8 cellular contexts compared by ENCODE assay signal in genomic region chr2:241358470-241358869, GRCh38. TPM values are rescaled to one million over a fixed set of nuclear protein-coding genes. Genes with fewer than 3 reads are reported as not detected.
DNase-seq lines count a peak whose midpoint lies in the region; ATAC-seq, FAIRE-seq and TF ChIP-seq lines count a peak whose summit lies in the region.

No MANE protein-coding gene starts in this region.

- peaks cover 2 to 4% of the 10 kb centered on the region in 2 donors for H3K36me3 ChIP-seq in mucosa of rectum (ENCODE audit: control insufficient read depth in 2 of 2, insufficient read depth in 2 of 2, low read length in 2 of 2)

- peak overlapping the region; percentile 49 to 89 for H3K9ac ChIP-seq in mucosa of rectum (ENCODE audit: low read depth in 1 of 2, low read length in 2 of 2)

- no peaks in the 10 kb centered on the region for H3K9me3 ChIP-seq in mucosa of rectum (ENCODE audit: control insufficient read depth in 2 of 2, low read length in 2 of 2)

- H3K4me3 ChIP-seq in mucosa of rectum (ENCODE audit: low read length in 2 of 2) = peak overlapping the region; percentile 54 to 84

- TF ChIP-seq POLR2A in GM12892 (IDR thresholded peaks at IDR 0.05; ENCODE audit: low read depth, low read length) = no peak

- DNase-seq in GM12892 (ENCODE audit: insufficient read length) = peak; percentile 32
- DNase-seq in RPMI8226 = peak; percentile 52
- DNase-seq in DMS53 treated with DMSO at 0.1 percent for 48 hours (lab: John Stamatoyannopoulos, UW; ENCODE audit: unreplicated experiment) = no peak
- DNase-seq in NCI-H1105 (lab: John Stamatoyannopoulos, UW) = no peak
- DNase-seq in mucosa of gallbladder (ENCODE audit: low spot score) = no peak
- no peak for DNase-seq in ACHN

- peak; percentile 96 for FAIRE-seq in GM12892 (lab: Jason Lieb, UNC)

- ATAC-seq in GM21825 (IDR thresholded peaks at IDR 0.05; ENCODE audit: unreplicated experiment) = peak; percentile 28

- no peaks in the 10 kb centered on the region for H3K27me3 ChIP-seq in mucosa of rectum (ENCODE audit: control insufficient read depth in 2 of 2, insufficient read depth in 2 of 2, low read length in 2 of 2)

- H3K4me1 ChIP-seq in mucosa of rectum (ENCODE audit: control insufficient read depth in 2 of 2, insufficient read depth in 2 of 2, low read length in 2 of 2) = peaks cover 47 to 57% of the 10 kb centered on the region in 2 donors

- in situ Hi-C loops in ACHN (cut with HindIII; ENCODE audit: low pct_ligation_motif_present, low pct_unique_long_range_greater_than_20kb, low sequenced_read_pairs) = no loop called here

- H3K27ac ChIP-seq in mucosa of rectum (ENCODE audit: low read depth in 2 of 2, low read length in 2 of 2) = peak overlapping the region; percentile 93 to 96

RNA-seq across cellular contexts. Expression of gene FARP2, which starts 2.4 kb away (rescaled TPM):
- polyA plus RNA-seq in GM12892 (2012; ENCODE audit: missing spikeins) = 26.3 TPM
- 68.8 TPM for total RNA-seq in mucosa of gallbladder

RNA-seq across cellular contexts. Expression of gene SEPTIN2, which starts 42.7 kb away (rescaled TPM):
- polyA plus RNA-seq in GM12892 (2012; ENCODE audit: missing spikeins) = 241 TPM
- 234 TPM for total RNA-seq in mucosa of gallbladder

RNA-seq across cellular contexts. Expression of gene HDLBP, which starts 43.0 kb away (rescaled TPM):
- 138 TPM for polyA plus RNA-seq in GM12892 (2012; ENCODE audit: missing spikeins)
- total RNA-seq in mucosa of gallbladder = 464 TPM

Comparison
In these comparisons a context has a peak if more than half of its experiments do, and no peak if none do; other contexts are left out.
1. DNase-seq: peak in GM12892 (single experiment) and RPMI8226 (single experiment); none in DMS53 treated with DMSO at 0.1 percent for 48 hours (single experiment), NCI-H1105 (single experiment), mucosa of gallbladder (single experiment) and ACHN (single experiment).